In genomic region chr10:91350651-91351081, GRCh38 we compare ENCODE assay signal across 14 cellular contexts. TPM values are rescaled to one million over a fixed set of nuclear protein-coding genes. Genes with fewer than 3 reads are reported as not detected.
A peak's percentile ranks its signal among the peaks of the same experiment; 100 is the strongest.
DNase-seq lines count a peak whose midpoint lies in the region; ATAC-seq and TF ChIP-seq lines count a peak whose summit lies in the region.
"Had no signal": no experiment of that assay in that cellular context is flagged by ENCODE, and none has a peak within 500 bp of the region (broad histone marks: within the 10 kb centered on the region; RNA-seq: fewer than 3 reads in every experiment).

No MANE protein-coding gene starts in this region.

- H3K4me3 Mint-ChIP-seq in MCF 10A (ENCODE audit: unreplicated experiment) (peak overlapping the region; percentile 60), WTC11 (no peak overlapping the region)
- no peak overlapping the region for H3K4me3 Mint-ChIP-seq in activated naive CD8-positive, alpha-beta T cell treated with anti-CD3 and anti-CD28 coated beads for 36 hours
- H3K4me3 Mint-ChIP-seq: stimulated activated effector memory CD8-positive, alpha-beta T cell treated with anti-CD3 and anti-CD28 coated beads, Interleukin-12 subunit alpha, Interleukin-12 subunit beta, amount 100 ng/mL, for 72 hours; T-helper 1 cell treated with Interleukin-12 subunit alpha and Interleukin-12 subunit beta and Interleukin-4 antibody, amounts not matched to agents 30 μg/mL and 1 μg/mL, for 36 hours had no signal

- no peaks in the 10 kb centered on the region for H3K27me3 ChIP-seq in suprapubic skin
- H3K27me3 ChIP-seq: adrenal gland had no signal

- H3K9me3 ChIP-seq in suprapubic skin, result no peaks in the 10 kb centered on the region
- H3K9me3 ChIP-seq: adrenal gland had no signal

- H3K4me1 Mint-ChIP-seq in MCF 10A (ENCODE audit: insufficient read depth, unreplicated experiment) (peaks cover 56% of the 10 kb centered on the region), WTC11 (no peaks in the 10 kb centered on the region)
- H3K4me1 Mint-ChIP-seq in activated naive CD8-positive, alpha-beta T cell treated with anti-CD3 and anti-CD28 coated beads for 36 hours, result peaks cover 3% of the 10 kb centered on the region
- H3K4me1 Mint-ChIP-seq: stimulated activated effector memory CD8-positive, alpha-beta T cell treated with anti-CD3 and anti-CD28 coated beads, Interleukin-12 subunit alpha, Interleukin-12 subunit beta, amount 100 ng/mL, for 72 hours had no signal

- H3K27ac Mint-ChIP-seq in MCF 10A (ENCODE audit: low read depth, unreplicated experiment) (peak overlapping the region; percentile 97), WTC11 (no peak overlapping the region)
- H3K27ac Mint-ChIP-seq in activated naive CD8-positive, alpha-beta T cell treated with anti-CD3 and anti-CD28 coated beads for 36 hours, result no peak overlapping the region
- H3K27ac Mint-ChIP-seq: stimulated activated effector memory CD8-positive, alpha-beta T cell treated with anti-CD3 and anti-CD28 coated beads, Interleukin-12 subunit alpha, Interleukin-12 subunit beta, amount 100 ng/mL, for 72 hours; T-helper 1 cell treated with Interleukin-12 subunit alpha and Interleukin-12 subunit beta and Interleukin-4 antibody, amounts not matched to agents 30 μg/mL and 1 μg/mL, for 36 hours had no signal

- H3K27me3 Mint-ChIP-seq in MCF 10A (ENCODE audit: insufficient read depth, unreplicated experiment) (no peaks in the 10 kb centered on the region), WTC11 (ENCODE audit: low read depth) (no peaks in the 10 kb centered on the region)
- peaks cover under 1% of the 10 kb centered on the region for H3K27me3 Mint-ChIP-seq in activated naive CD8-positive, alpha-beta T cell treated with anti-CD3 and anti-CD28 coated beads for 36 hours

- intact Hi-C loops in MCF 10A (cut with micrococcal nuclease), result loop anchor here (1.0 kb wide), 1 partner anchor 9 kb away; no protein-coding TSS in a partner anchor

- H3K36me3 Mint-ChIP-seq in MCF 10A (ENCODE audit: insufficient read depth, unreplicated experiment) (no peaks in the 10 kb centered on the region), WTC11 (no peaks in the 10 kb centered on the region)
- no peaks in the 10 kb centered on the region for H3K36me3 Mint-ChIP-seq in activated naive CD8-positive, alpha-beta T cell treated with anti-CD3 and anti-CD28 coated beads for 36 hours
- H3K36me3 Mint-ChIP-seq: stimulated activated effector memory CD8-positive, alpha-beta T cell treated with anti-CD3 and anti-CD28 coated beads, Interleukin-12 subunit alpha, Interleukin-12 subunit beta, amount 100 ng/mL, for 72 hours had no signal

- peak; percentile 55 for DNase-seq in M059J (ENCODE audit: low read depth)
- DNase-seq in MCF 10A (ENCODE audit: unreplicated experiment), result peak; percentile 77
- peak; percentile 30 for DNase-seq in iris pigment epithelial cell (ENCODE audit: low read depth)
- DNase-seq in suprapubic skin (ENCODE audit: low spot score in 2 of 2), result no peak
- no peak for DNase-seq in stimulated activated CD4-positive, alpha-beta T cell treated with anti-CD3 and anti-CD28 coated beads, Interleukin-4, amount 100 ng/mL, for 4 hours
- no peak for DNase-seq in WTC11 (ENCODE audit: low spot score)
- DNase-seq in activated naive CD8-positive, alpha-beta T cell treated with anti-CD3 and anti-CD28 coated beads for 36 hours, result no peak
- DNase-seq: activated CD4-positive, alpha-beta T cell treated with anti-CD3 and anti-CD28 coated beads for 48 hours; activated T-cell treated with anti-CD3 and anti-CD28 coated beads, Interleukin-2, amount 50 U/mL, for 48 hours; adrenal gland; glutamatergic neuron; stimulated activated CD4-positive, alpha-beta T cell treated with anti-CD3 and anti-CD28 coated beads, Interleukin-4, amount 100 ng/mL, for 24 hours had no signal

- peaks cover 8% of the 10 kb centered on the region for H3K9me3 Mint-ChIP-seq in MCF 10A (ENCODE audit: unreplicated experiment)
- H3K9me3 Mint-ChIP-seq in WTC11, result no peaks in the 10 kb centered on the region
- no peaks in the 10 kb centered on the region for H3K9me3 Mint-ChIP-seq in activated naive CD8-positive, alpha-beta T cell treated with anti-CD3 and anti-CD28 coated beads for 36 hours
- H3K9me3 Mint-ChIP-seq: T-helper 1 cell treated with Interleukin-12 subunit alpha and Interleukin-12 subunit beta and Interleukin-4 antibody, amounts not matched to agents 30 μg/mL and 1 μg/mL, for 36 hours had no signal

- no TSS peak for BruUV-seq in MCF 10A (replicated peaks; lab: Mats Ljungman, UMichigan)

- POLR2A ChIA-PET in MCF 10A (lab: Yijun Ruan, JAX) (interaction anchor here (0.6 to 4.5 kb wide), 16 partner anchors 10 to 1343 kb away, joined by 3 to 48 read pairs (median 3); partner anchors contain the start of gene TNKS2), WTC11 (lab: Charles Lee) (no interaction called here)

- no peak for ATAC-seq in WTC11
- ATAC-seq: stimulated activated effector memory CD8-positive, alpha-beta T cell treated with anti-CD3 and anti-CD28 coated beads, Interleukin-12 subunit alpha, Interleukin-12 subunit beta, amount 100 ng/mL, for 72 hours had no signal

- no peak for TF ChIP-seq CTCF in MCF 10A (IDR thresholded peaks at IDR 0.05; ENCODE audit: unreplicated experiment)
- no peak for TF ChIP-seq CTCF in suprapubic skin (IDR thresholded peaks at IDR 0.05)
- TF ChIP-seq CTCF in WTC11 (IDR thresholded peaks at IDR 0.05), result no peak

- no peak for TF ChIP-seq EP300 in suprapubic skin (IDR thresholded peaks at IDR 0.05)

- H3K27ac ChIP-seq in suprapubic skin, result peak overlapping the region; percentile 59
- H3K27ac ChIP-seq: adrenal gland had no signal

- TF ChIP-seq POLR2A in suprapubic skin (IDR thresholded peaks at IDR 0.05), result no peak

- H3K36me3 ChIP-seq in suprapubic skin, result no peaks in the 10 kb centered on the region
- H3K36me3 ChIP-seq: adrenal gland had no signal

- CTCF ChIA-PET in MCF 10A (lab: Yijun Ruan, JAX) (interaction anchor here (0.6 to 3.6 kb wide), 3 partner anchors 52 to 150 kb away, joined by 3 to 22 read pairs (median 3); no protein-coding TSS in a partner anchor), WTC11 (lab: Charles Lee) (interaction anchor here (1.2 to 1.4 kb wide), 2 partner anchors 52 kb away, joined by 3 to 5 read pairs; no protein-coding TSS in a partner anchor)

- H3K4me3 ChIP-seq in suprapubic skin, result no peak overlapping the region
- H3K4me3 ChIP-seq: adrenal gland had no signal

- 15% methylated on average over 2 of the region's 2 CpGs for WGBS in suprapubic skin

- H3K4me1 ChIP-seq in suprapubic skin, result peaks cover 24% of the 10 kb centered on the region
- H3K4me1 ChIP-seq: adrenal gland had no signal

TF ChIP-seq in WTC11, 78 proteins besides CTCF, POLR2A, EP300 and RAD21 (continues in another document):
- TF ChIP-seq JAZF1 (CRISPR knock-in tag; IDR thresholded peaks at IDR 0.05) (no peak), PREB (CRISPR knock-in tag; IDR thresholded peaks at IDR 0.05; ENCODE audit: borderline replicate concordance) (no peak), ZNF416 (CRISPR knock-in tag; IDR thresholded peaks at IDR 0.05) (no peak), TCF7 (CRISPR knock-in tag; IDR thresholded peaks at IDR 0.05; ENCODE audit: low read depth) (no peak), TEAD1 (CRISPR knock-in tag; IDR thresholded peaks at IDR 0.05) (no peak), KAT7 (CRISPR knock-in tag; IDR thresholded peaks at IDR 0.05; ENCODE audit: borderline replicate concordance) (no peak), GRHL2 (CRISPR knock-in tag; IDR thresholded peaks at IDR 0.05; ENCODE audit: insufficient replicate concordance, severe bottlenecking) (no peak), ZNF121 (CRISPR knock-in tag; IDR thresholded peaks at IDR 0.05) (no peak), MLX (CRISPR knock-in tag; IDR thresholded peaks at IDR 0.05) (no peak), GABPB1 (CRISPR knock-in tag; IDR thresholded peaks at IDR 0.05) (no peak), SP1 (CRISPR knock-in tag; conservative IDR thresholded peaks at IDR 0.05) (no peak), USF1 (CRISPR knock-in tag; IDR thresholded peaks at IDR 0.05) (no peak), ESRRA (CRISPR knock-in tag; IDR thresholded peaks at IDR 0.05; ENCODE audit: borderline replicate concordance) (no peak), ERG (CRISPR knock-in tag; IDR thresholded peaks at IDR 0.05) (no peak)

RNA-seq across cellular contexts. Expression of gene HECTD2, which starts 59.5 kb away (rescaled TPM):
- total RNA-seq in M059J (2014; rRNA removed; shearing (Covaris generic)), result 4.6 and 8.1 TPM in 2 replicates
- 5.9 and 8.2 TPM in 2 replicates for total RNA-seq in MCF 10A (2022)
- total RNA-seq in suprapubic skin, result 10 to 100 TPM in 1 of 4 donors, 1 to 10 TPM in 3; 3.4 to 10.5 (median 8.6) TPM
- total RNA-seq in WTC11 (2021), result 6.5 to 9.4 TPM (median 8.5 TPM) in 3 replicates
- total RNA-seq in activated naive CD8-positive, alpha-beta T cell treated with anti-CD3 and anti-CD28 coated beads for 36 hours, result 1 to 10 TPM; 2.6 to 2.9 TPM

Comparison
In these comparisons a context has a peak if more than half of its experiments do, and no peak if none do; other contexts are left out.
1. DNase-seq: peak in M059J (single experiment), MCF 10A (single experiment) and iris pigment epithelial cell (single experiment); none in suprapubic skin (0 of 2), stimulated activated CD4-positive, alpha-beta T cell treated with anti-CD3 and anti-CD28 coated beads, Interleukin-4, amount 100 ng/mL, for 4 hours (0 of 2), WTC11 (single experiment) and activated naive CD8-positive, alpha-beta T cell treated with anti-CD3 and anti-CD28 coated beads for 36 hours (single experiment).